ENCODE assay signal across 1 cellular context in the genomic region with DNA sequence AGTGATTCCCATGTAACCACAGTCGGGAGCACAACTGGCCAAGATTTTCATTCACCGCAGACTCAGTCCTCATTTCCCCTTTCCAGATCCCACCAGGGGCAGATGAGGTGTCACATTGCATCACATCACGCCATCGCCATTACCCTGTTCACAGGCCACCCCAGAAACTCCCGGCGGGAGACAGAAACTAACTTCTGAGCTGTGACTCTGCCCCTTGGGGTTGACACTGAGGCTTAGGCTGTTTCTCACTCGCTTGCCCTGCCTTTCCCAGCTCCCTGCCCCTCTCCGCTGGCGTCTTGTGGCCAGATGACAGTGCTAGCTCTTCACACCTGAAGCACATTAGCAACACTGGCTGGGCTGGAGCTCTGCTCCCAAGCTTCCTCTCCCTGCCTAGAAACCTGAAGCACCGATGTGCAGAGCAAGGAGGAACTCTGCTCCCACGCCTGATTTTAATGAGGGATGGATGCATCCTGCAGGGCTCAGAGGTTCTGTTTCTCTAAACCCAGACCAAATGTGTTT.
TF ChIP-seq lines count a peak whose summit lies in the region.

No MANE protein-coding gene starts in this region.

TF ChIP-seq in GM23338, 12 proteins besides CTCF, POLR2A, EP300 and RAD21 (continued from another document):
- TF ChIP-seq, protein P1, sequence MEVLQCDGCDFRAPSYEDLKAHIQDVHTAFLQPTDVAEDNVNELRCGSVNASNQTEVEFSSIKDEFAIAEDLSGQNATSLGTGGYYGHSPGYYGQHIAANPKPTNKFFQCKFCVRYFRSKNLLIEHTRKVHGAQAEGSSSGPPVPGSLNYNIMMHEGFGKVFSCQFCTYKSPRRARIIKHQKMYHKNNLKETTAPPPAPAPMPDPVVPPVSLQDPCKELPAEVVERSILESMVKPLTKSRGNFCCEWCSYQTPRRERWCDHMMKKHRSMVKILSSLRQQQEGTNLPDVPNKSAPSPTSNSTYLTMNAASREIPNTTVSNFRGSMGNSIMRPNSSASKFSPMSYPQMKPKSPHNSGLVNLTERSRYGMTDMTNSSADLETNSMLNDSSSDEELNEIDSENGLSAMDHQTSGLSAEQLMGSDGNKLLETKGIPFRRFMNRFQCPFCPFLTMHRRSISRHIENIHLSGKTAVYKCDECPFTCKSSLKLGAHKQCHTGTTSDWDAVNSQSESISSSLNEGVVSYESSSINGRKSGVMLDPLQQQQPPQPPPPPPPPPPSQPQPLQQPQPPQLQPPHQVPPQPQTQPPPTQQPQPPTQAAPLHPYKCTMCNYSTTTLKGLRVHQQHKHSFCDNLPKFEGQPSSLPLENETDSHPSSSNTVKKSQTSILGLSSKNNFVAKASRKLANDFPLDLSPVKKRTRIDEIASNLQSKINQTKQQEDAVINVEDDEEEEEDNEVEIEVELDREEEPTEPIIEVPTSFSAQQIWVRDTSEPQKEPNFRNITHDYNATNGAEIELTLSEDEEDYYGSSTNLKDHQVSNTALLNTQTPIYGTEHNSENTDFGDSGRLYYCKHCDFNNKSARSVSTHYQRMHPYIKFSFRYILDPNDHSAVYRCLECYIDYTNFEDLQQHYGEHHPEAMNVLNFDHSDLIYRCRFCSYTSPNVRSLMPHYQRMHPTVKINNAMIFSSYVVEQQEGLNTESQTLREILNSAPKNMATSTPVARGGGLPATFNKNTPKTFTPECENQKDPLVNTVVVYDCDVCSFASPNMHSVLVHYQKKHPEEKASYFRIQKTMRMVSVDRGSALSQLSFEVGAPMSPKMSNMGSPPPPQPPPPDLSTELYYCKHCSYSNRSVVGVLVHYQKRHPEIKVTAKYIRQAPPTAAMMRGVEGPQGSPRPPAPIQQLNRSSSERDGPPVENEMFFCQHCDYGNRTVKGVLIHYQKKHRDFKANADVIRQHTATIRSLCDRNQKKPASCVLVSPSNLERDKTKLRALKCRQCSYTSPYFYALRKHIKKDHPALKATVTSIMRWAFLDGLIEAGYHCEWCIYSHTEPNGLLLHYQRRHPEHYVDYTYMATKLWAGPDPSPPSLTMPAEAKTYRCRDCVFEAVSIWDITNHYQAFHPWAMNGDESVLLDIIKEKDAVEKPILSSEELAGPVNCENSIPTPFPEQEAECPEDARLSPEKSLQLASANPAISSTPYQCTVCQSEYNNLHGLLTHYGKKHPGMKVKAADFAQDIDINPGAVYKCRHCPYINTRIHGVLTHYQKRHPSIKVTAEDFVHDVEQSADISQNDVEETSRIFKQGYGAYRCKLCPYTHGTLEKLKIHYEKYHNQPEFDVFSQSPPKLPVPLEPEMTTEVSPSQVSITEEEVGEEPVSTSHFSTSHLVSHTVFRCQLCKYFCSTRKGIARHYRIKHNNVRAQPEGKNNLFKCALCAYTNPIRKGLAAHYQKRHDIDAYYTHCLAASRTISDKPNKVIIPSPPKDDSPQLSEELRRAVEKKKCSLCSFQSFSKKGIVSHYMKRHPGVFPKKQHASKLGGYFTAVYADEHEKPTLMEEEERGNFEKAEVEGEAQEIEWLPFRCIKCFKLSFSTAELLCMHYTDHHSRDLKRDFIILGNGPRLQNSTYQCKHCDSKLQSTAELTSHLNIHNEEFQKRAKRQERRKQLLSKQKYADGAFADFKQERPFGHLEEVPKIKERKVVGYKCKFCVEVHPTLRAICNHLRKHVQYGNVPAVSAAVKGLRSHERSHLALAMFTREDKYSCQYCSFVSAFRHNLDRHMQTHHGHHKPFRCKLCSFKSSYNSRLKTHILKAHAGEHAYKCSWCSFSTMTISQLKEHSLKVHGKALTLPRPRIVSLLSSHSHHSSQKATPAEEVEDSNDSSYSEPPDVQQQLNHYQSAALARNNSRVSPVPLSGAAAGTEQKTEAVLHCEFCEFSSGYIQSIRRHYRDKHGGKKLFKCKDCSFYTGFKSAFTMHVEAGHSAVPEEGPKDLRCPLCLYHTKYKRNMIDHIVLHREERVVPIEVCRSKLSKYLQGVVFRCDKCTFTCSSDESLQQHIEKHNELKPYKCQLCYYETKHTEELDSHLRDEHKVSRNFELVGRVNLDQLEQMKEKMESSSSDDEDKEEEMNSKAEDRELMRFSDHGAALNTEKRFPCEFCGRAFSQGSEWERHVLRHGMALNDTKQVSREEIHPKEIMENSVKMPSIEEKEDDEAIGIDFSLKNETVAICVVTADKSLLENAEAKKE (CRISPR knock-in tag; IDR thresholded peaks at IDR 0.05) = no peak
- TF ChIP-seq ZNF331 (CRISPR knock-in tag; IDR thresholded peaks at IDR 0.05; ENCODE audit: low read depth) (no peak), NANOG (IDR thresholded peaks at IDR 0.05; ENCODE audit: borderline replicate concordance) (no peak), CREB1 (CRISPR knock-in tag; IDR thresholded peaks at IDR 0.05; ENCODE audit: low read depth) (no peak), EZH2phosphoT487 (IDR thresholded peaks at IDR 0.05; ENCODE audit: unreplicated experiment) (no peak), ZNF114 (CRISPR knock-in tag; IDR thresholded peaks at IDR 0.05) (no peak)
- TF ChIP-seq, protein P2, sequence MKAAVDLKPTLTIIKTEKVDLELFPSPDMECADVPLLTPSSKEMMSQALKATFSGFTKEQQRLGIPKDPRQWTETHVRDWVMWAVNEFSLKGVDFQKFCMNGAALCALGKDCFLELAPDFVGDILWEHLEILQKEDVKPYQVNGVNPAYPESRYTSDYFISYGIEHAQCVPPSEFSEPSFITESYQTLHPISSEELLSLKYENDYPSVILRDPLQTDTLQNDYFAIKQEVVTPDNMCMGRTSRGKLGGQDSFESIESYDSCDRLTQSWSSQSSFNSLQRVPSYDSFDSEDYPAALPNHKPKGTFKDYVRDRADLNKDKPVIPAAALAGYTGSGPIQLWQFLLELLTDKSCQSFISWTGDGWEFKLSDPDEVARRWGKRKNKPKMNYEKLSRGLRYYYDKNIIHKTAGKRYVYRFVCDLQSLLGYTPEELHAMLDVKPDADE (IDR thresholded peaks at IDR 0.05) = no peak
